In genomic region chr16:30369091-30369937, GRCh38 we compare ENCODE assay signal across 6 cellular contexts. TPM values are rescaled to one million over a fixed set of nuclear protein-coding genes. Genes with fewer than 3 reads are reported as not detected.
A peak's percentile ranks its signal among the peaks of the same experiment; 100 is the strongest.
DNase-seq lines count a peak whose midpoint lies in the region; ATAC-seq and TF ChIP-seq lines count a peak whose summit lies in the region.

No MANE protein-coding gene starts in this region.

- intact Hi-C loops in ascending aorta (cut with DNase I) = no loop called here

- no peaks in the 10 kb centered on the region for H3K9me3 Mint-ChIP-seq in naive B cell

- H3K27ac Mint-ChIP-seq in naive B cell = peak overlapping the region in 5 of 6 donors; percentile 76 to 93 (median 86)

- H3K36me3 ChIP-seq in ascending aorta = peaks cover 14 to 16% of the 10 kb centered on the region in 2 donors

- peak overlapping the region; percentile 80 to 94 (median 88) for H3K4me3 Mint-ChIP-seq in naive B cell

- H3K27me3 ChIP-seq in ascending aorta = no peaks in the 10 kb centered on the region

- H3K4me3 ChIP-seq in HFF-Myc (replicated peaks; ENCODE audit: low read depth, low read length) = peak overlapping the region; percentile 88
- peak overlapping the region; percentile 78 to 82 for H3K4me3 ChIP-seq in ascending aorta

- DNase-seq in HFF-Myc (ENCODE audit: extremely low read depth, low read depth) (no peak), ascending aorta (ENCODE audit: low spot score in 2 of 2) (no peak), naive B cell (peak; percentile 14), KG1 (lab: John Stamatoyannopoulos, UW) (no peak), AG08395 (ENCODE audit: low spot score) (no peak)

- H3K27ac ChIP-seq in ascending aorta = peak overlapping the region; percentile 58 to 69

- ATAC-seq in naive B cell (ENCODE audit: low read depth in 2 of 2) (no peak), GM18858 (IDR thresholded peaks at IDR 0.05; ENCODE audit: unreplicated experiment) (no peak)

- H3K4me1 ChIP-seq in ascending aorta = peaks cover 13 to 26% of the 10 kb centered on the region in 2 donors

- peaks cover 39 to 59% (median 58%) of the 10 kb centered on the region in 3 donors for H3K4me1 Mint-ChIP-seq in naive B cell

- no peaks in the 10 kb centered on the region for H3K27me3 Mint-ChIP-seq in naive B cell

- H3K36me3 Mint-ChIP-seq in naive B cell = no peaks in the 10 kb centered on the region

- TF ChIP-seq CTCF in HFF-Myc (IDR thresholded peaks at IDR 0.05; ENCODE audit: low read depth, low read length, missing control alignments) (no peak), ascending aorta (IDR thresholded peaks at IDR 0.05) (no peak)

- H3K9me3 ChIP-seq in ascending aorta = no peaks in the 10 kb centered on the region

RNA-seq across cellular contexts. Expression of gene TBC1D10B, which starts 1.0 kb away (rescaled TPM):
- 20.9 TPM for total RNA-seq in ascending aorta
- 10 to 100 TPM in 3 of 6 donors, 1 to 10 TPM in 3; 6.2 to 16.9 (median 9.7) TPM for polyA plus RNA-seq in naive B cell (ENCODE audit: low read depth in 6 of 6)

RNA-seq across cellular contexts. Expression of gene MYL11, which starts 5.3 kb away (rescaled TPM):
- not detected for total RNA-seq in ascending aorta
- not detected for polyA plus RNA-seq in naive B cell (ENCODE audit: low read depth in 6 of 6)

RNA-seq across cellular contexts. Expression of gene SEPTIN1, which starts 13.0 kb away (rescaled TPM):
- total RNA-seq in ascending aorta = not detected
- 100 to 1,000 TPM; 102 to 145 (median 112) TPM for polyA plus RNA-seq in naive B cell (ENCODE audit: low read depth in 6 of 6)

RNA-seq across cellular contexts. Expression of gene CD2BP2, which starts 14.2 kb away (rescaled TPM):
- total RNA-seq in ascending aorta = 15.1 TPM
- polyA plus RNA-seq in naive B cell (ENCODE audit: low read depth in 6 of 6) = 10 to 100 TPM; 24.2 to 36.1 (median 29.7) TPM

RNA-seq across cellular contexts. Expression of gene ZNF48, which starts 25.9 kb away (rescaled TPM):
- 25.1 TPM for total RNA-seq in ascending aorta
- polyA plus RNA-seq in naive B cell (ENCODE audit: low read depth in 6 of 6) = 1 to 10 TPM; 3.4 to 9.9 (median 7.0) TPM
